28 cellular contexts compared by ENCODE assay signal in the genomic region with DNA sequence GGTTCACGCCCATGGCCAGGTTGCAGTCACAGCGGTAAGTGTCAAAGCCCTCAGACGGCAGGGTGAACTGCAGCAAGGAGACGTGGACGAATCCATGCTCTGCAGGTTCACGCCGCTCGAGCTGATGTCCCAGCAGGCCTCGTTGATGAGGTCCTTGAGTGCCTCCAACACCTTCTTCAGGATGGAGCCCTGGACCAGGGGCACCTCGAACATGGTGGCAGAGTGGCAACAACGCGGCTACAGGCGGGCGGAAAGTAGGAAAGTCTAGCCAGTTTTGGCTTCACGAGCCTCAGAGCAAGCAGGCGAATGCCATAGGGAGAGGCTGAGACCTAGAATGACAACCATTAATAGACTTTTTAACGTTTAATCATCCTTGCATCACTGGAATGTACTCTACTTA.
"Had no signal": no experiment of that assay in that cellular context is flagged by ENCODE, and none has a peak within 500 bp of the region (broad histone marks: within the 10 kb centered on the region; RNA-seq: fewer than 3 reads in every experiment).

No MANE protein-coding gene starts in this region.

- ATAC-seq: stimulated activated effector memory CD8-positive, alpha-beta T cell treated with anti-CD3 and anti-CD28 coated beads, Interleukin-12 subunit alpha, Interleukin-12 subunit beta, amount 100 ng/mL, for 72 hours; stimulated activated memory B cell treated with anti-CD40 and anti-IgM and Interleukin-4, amounts not matched to agents 10 μg/mL and 1 μg/mL and 100 μg/mL, for 72 hours; stimulated activated naive B cell treated with anti-CD40 and anti-IgM and Interleukin-4, amounts not matched to agents 10 μg/mL and 1 μg/mL and 100 μg/mL, for 72 hours; stimulated activated naive CD8-positive, alpha-beta T cell treated with anti-CD3 and anti-CD28 coated beads, Interleukin-15, amount 100 ng/mL, for 72 hours; stimulated activated naive CD8-positive, alpha-beta T cell treated with anti-CD3 and anti-CD28 coated beads, Interleukin-15, Interleukin-2, amounts not matched to agents 100 U/mL and 50 U/mL, for 24 hours; upper lobe of right lung had no signal

- H3K4me1 ChIP-seq: stomach, suprapubic skin, testis, thyroid gland, tibial artery, tibial nerve, transverse colon, upper lobe of left lung, upper lobe of right lung, uterus, vagina had no signal

- H3K27me3 Mint-ChIP-seq: stimulated activated memory B cell treated with anti-CD40 and anti-IgM and Interleukin-4, amounts not matched to agents 10 μg/mL and 1 μg/mL and 100 μg/mL, for 72 hours; stimulated activated naive B cell treated with anti-CD40 and anti-IgM and Interleukin-4, amounts not matched to agents 10 μg/mL and 1 μg/mL and 100 μg/mL, for 72 hours; stimulated activated naive CD8-positive, alpha-beta T cell treated with anti-CD3 and anti-CD28 coated beads, Interleukin-15, amount 100 ng/mL, for 72 hours; stimulated activated naive CD8-positive, alpha-beta T cell treated with anti-CD3 and anti-CD28 coated beads, Interleukin-15, Interleukin-2, amounts not matched to agents 100 ng/mL and 50 ng/mL, for 24 hours; type B pancreatic cell had no signal

- H3K4me3 ChIP-seq: stomach, suprapubic skin, testis, thoracic aorta, thyroid gland, tibial artery, tibial nerve, transverse colon, upper lobe of left lung, upper lobe of right lung, uterus, vagina had no signal

- DNase-seq: stimulated activated CD4-positive, alpha-beta T cell treated with anti-CD3 and anti-CD28 coated beads, Interleukin-2, amount 100 ng/mL, for 48 hours; stimulated activated CD4-positive, alpha-beta T cell treated with anti-CD3 and anti-CD28 coated beads, Interleukin-4, amount 100 ng/mL, for 1 hour; stimulated activated CD4-positive, alpha-beta T cell treated with anti-CD3 and anti-CD28 coated beads, Interleukin-4, amount 100 ng/mL, for 24 hours; stimulated activated CD4-positive, alpha-beta T cell treated with anti-CD3 and anti-CD28 coated beads, Interleukin-4, amount 100 ng/mL, for 4 hours; stimulated activated CD8-positive, alpha-beta memory T cell treated with anti-CD3 and anti-CD28 coated beads, Interleukin-4, amount 100 ng/mL, for 48 hours; stimulated activated naive B cell treated with anti-CD40 and anti-IgM and Interleukin-4, amounts not matched to agents 10 μg/mL and 1 μg/mL and 100 μg/mL, for 72 hours; stimulated activated naive CD4-positive, alpha-beta T cell; stimulated activated naive CD4-positive, alpha-beta T cell treated with Interleukin-2 at 50 U/mL for 16 hours; stimulated activated naive CD8-positive, alpha-beta T cell treated with anti-CD3 and anti-CD28 coated beads, Interleukin-15, amount 100 ng/mL, for 72 hours; stimulated activated naive CD8-positive, alpha-beta T cell treated with anti-CD3 and anti-CD28 coated beads, Interleukin-15, Interleukin-2, amounts not matched to agents 100 U/mL and 50 U/mL, for 24 hours; stomach; substantia nigra; testis; thyroid gland; tibial artery; transverse colon; trophoblast cell; upper lobe of right lung; uterus had no signal

- H3K27ac ChIP-seq: stomach, suprapubic skin, testis, thoracic aorta, thyroid gland, tibial artery, tibial nerve, transverse colon, upper lobe of left lung, upper lobe of right lung, uterus, vagina had no signal

- H3K4me1 Mint-ChIP-seq: stimulated activated effector memory CD8-positive, alpha-beta T cell treated with anti-CD3 and anti-CD28 coated beads, Interleukin-12 subunit alpha, Interleukin-12 subunit beta, amount 100 ng/mL, for 72 hours; stimulated activated memory B cell treated with anti-CD40 and anti-IgM and Interleukin-4, amounts not matched to agents 10 μg/mL and 1 μg/mL and 100 μg/mL, for 72 hours; stimulated activated naive B cell treated with anti-CD40 and anti-IgM and Interleukin-4, amounts not matched to agents 10 μg/mL and 1 μg/mL and 100 μg/mL, for 72 hours; stimulated activated naive CD8-positive, alpha-beta T cell treated with anti-CD3 and anti-CD28 coated beads, Interleukin-15, amount 100 ng/mL, for 72 hours had no signal

- H3K9me3 ChIP-seq: suprapubic skin, testis, thoracic aorta, thyroid gland, transverse colon, upper lobe of left lung, upper lobe of right lung, uterus, vagina had no signal

- H3K27ac Mint-ChIP-seq: stimulated activated effector memory CD8-positive, alpha-beta T cell treated with anti-CD3 and anti-CD28 coated beads, Interleukin-12 subunit alpha, Interleukin-12 subunit beta, amount 100 ng/mL, for 72 hours; stimulated activated memory B cell treated with anti-CD40 and anti-IgM and Interleukin-4, amounts not matched to agents 10 μg/mL and 1 μg/mL and 100 μg/mL, for 72 hours; stimulated activated naive B cell treated with anti-CD40 and anti-IgM and Interleukin-4, amounts not matched to agents 10 μg/mL and 1 μg/mL and 100 μg/mL, for 72 hours; stimulated activated naive CD8-positive, alpha-beta T cell treated with anti-CD3 and anti-CD28 coated beads, Interleukin-15, amount 100 ng/mL, for 72 hours; stimulated activated naive CD8-positive, alpha-beta T cell treated with anti-CD3 and anti-CD28 coated beads, Interleukin-15, Interleukin-2, amounts not matched to agents 100 ng/mL and 50 ng/mL, for 24 hours; type B pancreatic cell had no signal

- H3K36me3 ChIP-seq: stomach, suprapubic skin, thoracic aorta, thyroid gland, tibial artery, tibial nerve, transverse colon, upper lobe of left lung, upper lobe of right lung, uterus, vagina had no signal

- H3K27me3 ChIP-seq: stomach, suprapubic skin, testis, thyroid gland, tibial artery, tibial nerve, transverse colon, upper lobe of left lung, upper lobe of right lung, uterus, vagina had no signal

- H3K9me3 Mint-ChIP-seq: stimulated activated effector memory CD8-positive, alpha-beta T cell treated with anti-CD3 and anti-CD28 coated beads, Interleukin-12 subunit alpha, Interleukin-12 subunit beta, amount 100 ng/mL, for 72 hours; stimulated activated memory B cell treated with anti-CD40 and anti-IgM and Interleukin-4, amounts not matched to agents 10 μg/mL and 1 μg/mL and 100 μg/mL, for 72 hours; stimulated activated naive B cell treated with anti-CD40 and anti-IgM and Interleukin-4, amounts not matched to agents 10 μg/mL and 1 μg/mL and 100 μg/mL, for 72 hours; stimulated activated naive CD8-positive, alpha-beta T cell treated with anti-CD3 and anti-CD28 coated beads, Interleukin-15, Interleukin-2, amounts not matched to agents 100 ng/mL and 50 ng/mL, for 24 hours had no signal

- H3K36me3 Mint-ChIP-seq: stimulated activated effector memory CD8-positive, alpha-beta T cell treated with anti-CD3 and anti-CD28 coated beads, Interleukin-12 subunit alpha, Interleukin-12 subunit beta, amount 100 ng/mL, for 72 hours; stimulated activated memory B cell treated with anti-CD40 and anti-IgM and Interleukin-4, amounts not matched to agents 10 μg/mL and 1 μg/mL and 100 μg/mL, for 72 hours; stimulated activated naive B cell treated with anti-CD40 and anti-IgM and Interleukin-4, amounts not matched to agents 10 μg/mL and 1 μg/mL and 100 μg/mL, for 72 hours; type B pancreatic cell had no signal

- H3K4me3 Mint-ChIP-seq: stimulated activated effector memory CD8-positive, alpha-beta T cell treated with anti-CD3 and anti-CD28 coated beads, Interleukin-12 subunit alpha, Interleukin-12 subunit beta, amount 100 ng/mL, for 72 hours; stimulated activated memory B cell treated with anti-CD40 and anti-IgM and Interleukin-4, amounts not matched to agents 10 μg/mL and 1 μg/mL and 100 μg/mL, for 72 hours; stimulated activated naive B cell treated with anti-CD40 and anti-IgM and Interleukin-4, amounts not matched to agents 10 μg/mL and 1 μg/mL and 100 μg/mL, for 72 hours; stimulated activated naive CD8-positive, alpha-beta T cell treated with anti-CD3 and anti-CD28 coated beads, Interleukin-15, amount 100 ng/mL, for 72 hours; stimulated activated naive CD8-positive, alpha-beta T cell treated with anti-CD3 and anti-CD28 coated beads, Interleukin-15, Interleukin-2, amounts not matched to agents 100 ng/mL and 50 ng/mL, for 24 hours; type B pancreatic cell had no signal
